In the genomic region with DNA sequence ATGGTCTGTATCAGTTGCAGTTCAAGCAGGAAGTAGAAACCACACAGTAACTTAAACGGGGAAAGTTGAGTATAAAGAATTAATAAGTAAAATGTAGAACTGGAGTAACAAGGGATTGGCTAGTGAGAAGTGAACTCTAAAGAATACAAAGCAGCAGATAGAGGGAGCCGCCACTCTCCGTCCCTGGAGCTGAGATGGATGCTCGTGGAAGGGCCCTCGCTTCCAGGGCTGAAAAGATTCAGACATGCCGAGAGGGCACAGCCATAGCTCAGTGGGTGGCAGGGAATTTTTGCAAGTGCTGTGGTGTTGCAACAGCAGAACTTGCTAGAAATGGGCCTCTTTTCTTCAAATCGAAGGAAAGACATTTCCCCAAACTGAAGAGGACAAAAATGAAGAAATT, we compare ENCODE assay signal across 14 cellular contexts.
DNase-seq lines count a peak whose midpoint lies in the region; ATAC-seq and TF ChIP-seq lines count a peak whose summit lies in the region.
"Had no signal": no experiment of that assay in that cellular context is flagged by ENCODE, and none has a peak within 500 bp of the region (broad histone marks: within the 10 kb centered on the region; RNA-seq: fewer than 3 reads in every experiment).

No MANE protein-coding gene starts in this region.

- CTCF ChIA-PET in SK-N-SH (lab: Yijun Ruan, JAX) = interaction anchor here (1.2 to 3.0 kb wide), 4 partner anchors 8 to 152 kb away, joined by 3 to 9 read pairs (median 6); no protein-coding TSS in a partner anchor

- H3K27me3 ChIP-seq in SK-N-SH (ENCODE audit: insufficient read depth) (no peaks in the 10 kb centered on the region), adipocyte (replicated peaks; ENCODE audit: control insufficient read depth, insufficient read depth, low read length) (no peaks in the 10 kb centered on the region), transverse colon (no peaks in the 10 kb centered on the region)

- H3K27ac ChIP-seq in SK-N-SH (ENCODE audit: low read depth in 2 of 2, low read length in 1 of 2) = peak overlapping the region in 1 of 2 experiments; percentile 95; a peak in 2 of 4 replicates
- H3K27ac ChIP-seq in transverse colon = peak overlapping the region; percentile 50 to 76 (median 73)

- ATAC-seq in SK-N-SH treated with all-trans-retinoic acid at 6 μM for 48 hours = no peak

- H3K4me2 ChIP-seq in SK-N-SH = no peak overlapping the region
- H3K4me2 ChIP-seq: A549 had no signal

- H3K9ac ChIP-seq in SK-N-SH (0 out of 2 replicates have a peak overlapping the region, but pooled peaks have one; percentile 35), adipocyte (ENCODE audit: low read length) (peak overlapping the region; percentile 81)

- TF ChIP-seq EP300 in SK-N-SH (IDR thresholded peaks at IDR 0.05; ENCODE audit: borderline replicate concordance in 1 of 2, low read depth in 1 of 2, low read length in 1 of 2) = no peak
- TF ChIP-seq EP300 in transverse colon (IDR thresholded peaks at IDR 0.05; ENCODE audit: low read depth) = no peak

- DNase-seq in SK-N-SH (no peak), adipocyte (ENCODE audit: low read depth) (peak; percentile 53), iPS-NIHi7 (ENCODE audit: extremely low spot score) (peak; percentile 62), transverse colon (no peak), C1 segment of cervical spinal cord (lab: John Stamatoyannopoulos, UW) (no peak), HuH-7.5 (ENCODE audit: low spot score) (no peak), head of caudate nucleus (no peak)
- DNase-seq: activated naive CD4-positive, alpha-beta T cell treated with anti-CD3 and anti-CD28 coated beads, Interleukin-2, amount 50 U/mL, for 16 hours; GF-D8; midbrain; NCI-H187; substantia nigra had no signal

- 93% methylated on average over 7 of the region's 7 CpGs for whole genome bisulfite sequencing in SK-N-SH (ENCODE audit: low lambda C conversion rate)
- WGBS in transverse colon (ENCODE audit: low coverage in 1 of 2), 2 donors = 35 to 64% methylated on average over 7 of the region's 7 CpGs

- H3K9me3 ChIP-seq in SK-N-SH (no peaks in the 10 kb centered on the region), adipocyte (ENCODE audit: control insufficient read depth, low read length) (no peaks in the 10 kb centered on the region), transverse colon (no peaks in the 10 kb centered on the region)
- H3K9me3 ChIP-seq: A549 had no signal

- TF ChIP-seq RAD21 in SK-N-SH (IDR thresholded peaks at IDR 0.05; ENCODE audit: low read length) = peak; percentile 34; the same call in 1 of the 2 replicates

- H3K9me2 ChIP-seq in SK-N-SH = no peaks in the 10 kb centered on the region

- H3K4me3 ChIP-seq in SK-N-SH (ENCODE audit: low read depth in 2 of 2, low read length in 1 of 2) (no peak overlapping the region), adipocyte (ENCODE audit: low read length) (no peak overlapping the region), transverse colon (no peak overlapping the region)
- H3K4me3 ChIP-seq: A549 had no signal

- no peaks in the 10 kb centered on the region for H3K79me2 ChIP-seq in SK-N-SH (ENCODE audit: insufficient read depth)

- peak overlapping the region; percentile 10; the same call in 1 of the 2 replicates for H2AFZ ChIP-seq in SK-N-SH (ENCODE audit: low read depth)

- in situ Hi-C loops in transverse colon (cut with MboI; ENCODE audit: low pct_ligation_motif_present in 1 of 4, low pct_unique_long_range_greater_than_20kb in 1 of 4, low sequenced_read_pairs in 3 of 4) = no loop called here

- POLR2A ChIA-PET in SK-N-SH (lab: Yijun Ruan, JAX) = no interaction called here

- no peak for TF ChIP-seq CTCF in SK-N-SH (IDR thresholded peaks at IDR 0.05)
- no peak for TF ChIP-seq CTCF in transverse colon (IDR thresholded peaks at IDR 0.05)

- intact Hi-C loops in transverse colon (cut with DNase I; ENCODE audit: low total_unique reads) (no loop called here), head of caudate nucleus (cut with DNase I) (no loop called here)

- H4K20me1 ChIP-seq in SK-N-SH (ENCODE audit: insufficient read depth) = no peaks in the 10 kb centered on the region

- peaks cover 0 to 38% of the 10 kb centered on the region in 2 experiments for H3K4me1 ChIP-seq in SK-N-SH (ENCODE audit: control insufficient read depth in 1 of 2, insufficient read depth in 2 of 2, low read depth in 1 of 2, low read length in 1 of 2)
- peaks cover 78% of the 10 kb centered on the region for H3K4me1 ChIP-seq in adipocyte (ENCODE audit: control insufficient read depth, insufficient read depth, low read length)
- peaks cover 0 to 21% (median 2%) of the 10 kb centered on the region in 4 donors for H3K4me1 ChIP-seq in transverse colon

- no peak for TF ChIP-seq POLR2A in transverse colon (IDR thresholded peaks at IDR 0.05)

- H3K36me3 ChIP-seq in SK-N-SH (replicated peaks in 1 of 2; ENCODE audit: control insufficient read depth in 1 of 2, insufficient read depth in 2 of 2, low read length in 1 of 2) (no peaks in the 10 kb centered on the region), adipocyte (ENCODE audit: control insufficient read depth, insufficient read depth, low read length, severe bottlenecking) (no peaks in the 10 kb centered on the region), transverse colon (no peaks in the 10 kb centered on the region)

- peaks cover 36% of the 10 kb centered on the region for H3F3A ChIP-seq in SK-N-SH (replicated peaks; ENCODE audit: insufficient read depth)

TF ChIP-seq in SK-N-SH, 30 proteins besides CTCF, POLR2A, EP300 and RAD21 (continues in another document):
- TF ChIP-seq GABPA (IDR thresholded peaks at IDR 0.05; ENCODE audit: low read depth) (no peak), MEF2A (IDR thresholded peaks at IDR 0.05; ENCODE audit: borderline replicate concordance, low read depth) (no peak), FOXJ3 (CRISPR knock-in tag; IDR thresholded peaks at IDR 0.05) (no peak), EZH2phosphoT487 (IDR thresholded peaks at IDR 0.05; ENCODE audit: borderline replicate concordance, low read depth) (no peak), FOXM1 (IDR thresholded peaks at IDR 0.05; ENCODE audit: low read depth) (no peak), ELF1 (IDR thresholded peaks at IDR 0.05) (no peak)
- TF ChIP-seq, protein P1, sequence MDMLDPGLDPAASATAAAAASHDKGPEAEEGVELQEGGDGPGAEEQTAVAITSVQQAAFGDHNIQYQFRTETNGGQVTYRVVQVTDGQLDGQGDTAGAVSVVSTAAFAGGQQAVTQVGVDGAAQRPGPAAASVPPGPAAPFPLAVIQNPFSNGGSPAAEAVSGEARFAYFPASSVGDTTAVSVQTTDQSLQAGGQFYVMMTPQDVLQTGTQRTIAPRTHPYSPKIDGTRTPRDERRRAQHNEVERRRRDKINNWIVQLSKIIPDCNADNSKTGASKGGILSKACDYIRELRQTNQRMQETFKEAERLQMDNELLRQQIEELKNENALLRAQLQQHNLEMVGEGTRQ (IDR thresholded peaks at IDR 0.05; ENCODE audit: borderline replicate concordance, low read depth, low read length) = no peak
- TF ChIP-seq, protein P2, sequence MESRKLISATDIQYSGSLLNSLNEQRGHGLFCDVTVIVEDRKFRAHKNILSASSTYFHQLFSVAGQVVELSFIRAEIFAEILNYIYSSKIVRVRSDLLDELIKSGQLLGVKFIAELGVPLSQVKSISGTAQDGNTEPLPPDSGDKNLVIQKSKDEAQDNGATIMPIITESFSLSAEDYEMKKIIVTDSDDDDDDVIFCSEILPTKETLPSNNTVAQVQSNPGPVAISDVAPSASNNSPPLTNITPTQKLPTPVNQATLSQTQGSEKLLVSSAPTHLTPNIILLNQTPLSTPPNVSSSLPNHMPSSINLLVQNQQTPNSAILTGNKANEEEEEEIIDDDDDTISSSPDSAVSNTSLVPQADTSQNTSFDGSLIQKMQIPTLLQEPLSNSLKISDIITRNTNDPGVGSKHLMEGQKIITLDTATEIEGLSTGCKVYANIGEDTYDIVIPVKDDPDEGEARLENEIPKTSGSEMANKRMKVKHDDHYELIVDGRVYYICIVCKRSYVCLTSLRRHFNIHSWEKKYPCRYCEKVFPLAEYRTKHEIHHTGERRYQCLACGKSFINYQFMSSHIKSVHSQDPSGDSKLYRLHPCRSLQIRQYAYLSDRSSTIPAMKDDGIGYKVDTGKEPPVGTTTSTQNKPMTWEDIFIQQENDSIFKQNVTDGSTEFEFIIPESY (IDR thresholded peaks at IDR 0.05; ENCODE audit: borderline replicate concordance, low read depth) = no peak

TF ChIP-seq in SK-N-SH treated with all-trans-retinoic acid at 6 μM for 48 hours, 23 proteins besides CTCF, POLR2A, EP300 and RAD21 (continues in another document):
- TF ChIP-seq, protein P3, sequence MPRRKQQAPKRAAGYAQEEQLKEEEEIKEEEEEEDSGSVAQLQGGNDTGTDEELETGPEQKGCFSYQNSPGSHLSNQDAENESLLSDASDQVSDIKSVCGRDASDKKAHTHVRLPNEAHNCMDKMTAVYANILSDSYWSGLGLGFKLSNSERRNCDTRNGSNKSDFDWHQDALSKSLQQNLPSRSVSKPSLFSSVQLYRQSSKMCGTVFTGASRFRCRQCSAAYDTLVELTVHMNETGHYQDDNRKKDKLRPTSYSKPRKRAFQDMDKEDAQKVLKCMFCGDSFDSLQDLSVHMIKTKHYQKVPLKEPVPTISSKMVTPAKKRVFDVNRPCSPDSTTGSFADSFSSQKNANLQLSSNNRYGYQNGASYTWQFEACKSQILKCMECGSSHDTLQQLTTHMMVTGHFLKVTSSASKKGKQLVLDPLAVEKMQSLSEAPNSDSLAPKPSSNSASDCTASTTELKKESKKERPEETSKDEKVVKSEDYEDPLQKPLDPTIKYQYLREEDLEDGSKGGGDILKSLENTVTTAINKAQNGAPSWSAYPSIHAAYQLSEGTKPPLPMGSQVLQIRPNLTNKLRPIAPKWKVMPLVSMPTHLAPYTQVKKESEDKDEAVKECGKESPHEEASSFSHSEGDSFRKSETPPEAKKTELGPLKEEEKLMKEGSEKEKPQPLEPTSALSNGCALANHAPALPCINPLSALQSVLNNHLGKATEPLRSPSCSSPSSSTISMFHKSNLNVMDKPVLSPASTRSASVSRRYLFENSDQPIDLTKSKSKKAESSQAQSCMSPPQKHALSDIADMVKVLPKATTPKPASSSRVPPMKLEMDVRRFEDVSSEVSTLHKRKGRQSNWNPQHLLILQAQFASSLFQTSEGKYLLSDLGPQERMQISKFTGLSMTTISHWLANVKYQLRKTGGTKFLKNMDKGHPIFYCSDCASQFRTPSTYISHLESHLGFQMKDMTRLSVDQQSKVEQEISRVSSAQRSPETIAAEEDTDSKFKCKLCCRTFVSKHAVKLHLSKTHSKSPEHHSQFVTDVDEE (CRISPR knock-in tag; IDR thresholded peaks at IDR 0.05) = no peak
- TF ChIP-seq CSDC2 (CRISPR knock-in tag; IDR thresholded peaks at IDR 0.05) = no peak
- no peak for TF ChIP-seq ESRRG (CRISPR knock-in tag; IDR thresholded peaks at IDR 0.05)

Comparison
In these comparisons a context has a peak if more than half of its experiments do, and no peak if none do; other contexts are left out.
1. DNase-seq: peak in adipocyte (single experiment) and iPS-NIHi7 (single experiment); none in SK-N-SH (single experiment), transverse colon (single experiment), C1 segment of cervical spinal cord (0 of 14), HuH-7.5 (single experiment) and head of caudate nucleus (0 of 42).